Comparison of ENCODE assay signal across 28 cellular contexts in the genomic region with DNA sequence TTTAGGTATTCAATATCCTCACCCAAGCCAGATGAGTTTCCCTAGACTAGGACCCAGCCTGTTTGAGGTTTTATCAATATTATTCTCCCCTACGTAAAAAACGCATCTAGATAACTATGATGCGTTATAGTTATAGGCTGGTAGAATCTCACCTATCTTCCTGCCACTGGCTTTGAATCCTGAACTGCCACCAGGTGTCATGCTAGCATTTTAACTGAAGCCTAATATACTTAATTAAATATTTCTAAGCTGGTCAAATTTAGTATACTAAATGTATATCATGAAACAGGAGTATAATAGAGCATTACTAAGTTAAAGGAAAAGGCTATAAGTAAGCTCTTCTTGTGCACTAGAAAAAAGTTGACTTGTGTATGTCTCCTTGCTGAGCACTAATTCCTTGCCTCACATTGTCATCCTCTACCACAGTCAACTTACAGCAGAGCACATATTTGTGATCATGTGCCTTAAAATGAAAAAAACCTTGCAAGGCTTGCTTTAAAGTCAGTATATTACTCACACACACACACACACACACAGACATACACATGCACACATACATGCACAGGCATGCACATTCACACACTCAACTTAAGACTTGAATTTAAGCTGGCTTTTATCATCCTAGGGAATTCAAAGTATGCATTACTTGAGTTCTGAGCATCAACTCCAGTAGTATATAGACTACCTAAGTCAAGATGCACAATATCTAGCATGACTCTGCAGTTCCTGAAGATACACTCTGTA.
DNase-seq lines count a peak whose midpoint lies in the region; ATAC-seq and TF ChIP-seq lines count a peak whose summit lies in the region.
"Had no signal": no experiment of that assay in that cellular context is flagged by ENCODE, and none has a peak within 500 bp of the region (broad histone marks: within the 10 kb centered on the region; RNA-seq: fewer than 3 reads in every experiment).

No MANE protein-coding gene starts in this region.

- no peak overlapping the region for H3K14ac ChIP-seq in H9 (ENCODE audit: insufficient read depth, low read length)

- H3K27me3 Mint-ChIP-seq in H9 (ENCODE audit: low read depth) (no peaks in the 10 kb centered on the region), glutamatergic neuron (ENCODE audit: unreplicated experiment) (no peaks in the 10 kb centered on the region)

- no peak overlapping the region for H3K23ac ChIP-seq in H9 (ENCODE audit: insufficient read length, low read depth, low read length)

- no peaks in the 10 kb centered on the region for H3K27me3 ChIP-seq in H9 (ENCODE audit: insufficient read depth, low read length)
- no peaks in the 10 kb centered on the region for H3K27me3 ChIP-seq in RWPE2 (ENCODE audit: insufficient read depth, poor library complexity, severe bottlenecking)
- H3K27me3 ChIP-seq: BLaER1 treated with 17β-estradiol and CSF1 and Interleukin-3, amounts not matched to agents 10 nM and 100 nM; ovary; testis; vagina had no signal

- no peaks in the 10 kb centered on the region for H3K4me1 ChIP-seq in H9 (ENCODE audit: insufficient read depth, low read length)
- H3K4me1 ChIP-seq in RWPE2 (ENCODE audit: insufficient read depth, poor library complexity, severe bottlenecking), result no peaks in the 10 kb centered on the region
- H3K4me1 ChIP-seq: testis, vagina had no signal

- no peak overlapping the region for H2AK5ac ChIP-seq in H9 (ENCODE audit: insufficient read length, low read length)

- H4K20me1 ChIP-seq in H9 (ENCODE audit: control insufficient read depth, insufficient read depth, insufficient read length), result no peaks in the 10 kb centered on the region
- H4K20me1 ChIP-seq: BLaER1 treated with 17β-estradiol and CSF1 and Interleukin-3, amounts not matched to agents 10 nM and 100 nM had no signal

- no peaks in the 10 kb centered on the region for H3K23me2 ChIP-seq in H9 (ENCODE audit: insufficient read length, low read depth, low read length, poor library complexity, severe bottlenecking)

- H2BK12ac ChIP-seq in H9 (ENCODE audit: insufficient read length, low read depth, low read length), result no peak overlapping the region

- H3K4me1 Mint-ChIP-seq in H9 (no peaks in the 10 kb centered on the region), glutamatergic neuron (ENCODE audit: low read depth, unreplicated experiment) (no peaks in the 10 kb centered on the region)
- H3K4me1 Mint-ChIP-seq: WTC11 had no signal

- no peak overlapping the region for H4K5ac ChIP-seq in H9 (ENCODE audit: insufficient read length, low read depth, low read length)

- no peaks in the 10 kb centered on the region for H3K9me3 ChIP-seq in H9 (ENCODE audit: control insufficient read depth, low read depth, low read length)
- no peaks in the 10 kb centered on the region for H3K9me3 ChIP-seq in RWPE2 (ENCODE audit: severe bottlenecking)
- H3K9me3 ChIP-seq: BLaER1 treated with 17β-estradiol and CSF1 and Interleukin-3, amounts not matched to agents 10 nM and 100 nM; Caco-2; ovary; testis; vagina had no signal

- H3K9me3 Mint-ChIP-seq in H9 (no peaks in the 10 kb centered on the region), glutamatergic neuron (ENCODE audit: unreplicated experiment) (no peaks in the 10 kb centered on the region)
- H3K9me3 Mint-ChIP-seq: mesothelial cell of epicardium; naive thymus-derived CD4-positive, alpha-beta T cell; WTC11 had no signal

- H2BK120ac ChIP-seq in H9 (ENCODE audit: low read depth, low read length, poor library complexity, severe bottlenecking), result no peak overlapping the region

- no peak overlapping the region for H3T11ph ChIP-seq in H9 (ENCODE audit: low read length)

- no peaks in the 10 kb centered on the region for H3K36me3 ChIP-seq in RWPE2 (ENCODE audit: low read depth)
- H3K36me3 ChIP-seq: BLaER1 treated with 17β-estradiol and CSF1 and Interleukin-3, amounts not matched to agents 10 nM and 100 nM; ovary; vagina had no signal

- no peak overlapping the region for H3K18ac ChIP-seq in H9 (ENCODE audit: insufficient read length, low read depth, low read length)

- H3K4me3 ChIP-seq in RWPE2 (ENCODE audit: severe bottlenecking), result no peak overlapping the region
- H3K4me3 ChIP-seq: BLaER1 treated with 17β-estradiol and CSF1 and Interleukin-3, amounts not matched to agents 10 nM and 100 nM; ovary; testis; vagina had no signal

- H3K27ac Mint-ChIP-seq in H9 (no peak overlapping the region; a peak in 1 of 7 replicates), glutamatergic neuron (ENCODE audit: unreplicated experiment) (peak overlapping the region; percentile 25)
- H3K27ac Mint-ChIP-seq: mesothelial cell of epicardium; naive thymus-derived CD4-positive, alpha-beta T cell; WTC11 had no signal

- ATAC-seq in RWPE2 (ENCODE audit: low read depth), result no peak
- ATAC-seq in GM21825 (IDR thresholded peaks at IDR 0.05; ENCODE audit: unreplicated experiment), result no peak
- ATAC-seq in HG03280 (IDR thresholded peaks at IDR 0.05; ENCODE audit: unreplicated experiment), result no peak
- ATAC-seq: naive thymus-derived CD4-positive, alpha-beta T cell; Right ventricle myocardium inferior; WTC11 had no signal

- 0 out of 2 replicates have a peak, but pooled peaks have one; percentile 7 for TF ChIP-seq CTCF in 22Rv1 (IDR thresholded peaks at IDR 0.05)
- peak; percentile 33; the same call in 2 of the 3 replicates for TF ChIP-seq CTCF in H9 (conservative IDR thresholded peaks at IDR 0.05)
- TF ChIP-seq CTCF in RWPE2 (IDR thresholded peaks at IDR 0.05; ENCODE audit: poor library complexity, severe bottlenecking), result peak; percentile 54
- no peak for TF ChIP-seq CTCF in glutamatergic neuron (IDR thresholded peaks at IDR 0.05; ENCODE audit: partially characterized antibody, unreplicated experiment)

- H3K27ac ChIP-seq in 22Rv1, result no peak overlapping the region
- H3K27ac ChIP-seq in H9 (ENCODE audit: insufficient read length, low read depth, low read length), result no peak overlapping the region
- H3K27ac ChIP-seq in RWPE2 (ENCODE audit: poor library complexity, severe bottlenecking), result no peak overlapping the region
- H3K27ac ChIP-seq: BLaER1 treated with 17β-estradiol and CSF1 and Interleukin-3, amounts not matched to agents 10 nM and 100 nM; ovary; testis; vagina had no signal

- no peak overlapping the region for H3K4ac ChIP-seq in H9 (ENCODE audit: low read depth, low read length)

- no peak overlapping the region for H3K56ac ChIP-seq in H9 (ENCODE audit: insufficient read length, low read depth, low read length)

- no peaks in the 10 kb centered on the region for H3K79me2 ChIP-seq in H9 (ENCODE audit: insufficient read depth, low read length)

- H3K4me3 Mint-ChIP-seq in H9 (no peak overlapping the region), glutamatergic neuron (ENCODE audit: unreplicated experiment) (no peak overlapping the region)
- H3K4me3 Mint-ChIP-seq: mesothelial cell of epicardium; naive thymus-derived CD4-positive, alpha-beta T cell; WTC11 had no signal

- no peak overlapping the region for H2AFZ ChIP-seq in H9 (ENCODE audit: low read length)

- H2BK20ac ChIP-seq in H9 (ENCODE audit: low read depth, low read length, poor library complexity, severe bottlenecking), result no peak overlapping the region

- H3K79me1 ChIP-seq in H9 (ENCODE audit: insufficient read depth, low read depth, low read length, poor library complexity, severe bottlenecking), result no peaks in the 10 kb centered on the region

- no peak overlapping the region for H4K8ac ChIP-seq in H9 (replicated peaks; ENCODE audit: insufficient read length, low read depth, low read length)

- H2BK5ac ChIP-seq in H9 (ENCODE audit: insufficient read length, low read length), result no peak overlapping the region

- no peak for DNase-seq in H9
- no peak for DNase-seq in RWPE2 (ENCODE audit: low spot score)
- DNase-seq in glutamatergic neuron, result no peak
- DNase-seq in NCI-H82 treated with DMSO at 0.1 percent for 48 hours (lab: John Stamatoyannopoulos, UW; ENCODE audit: unreplicated experiment), result no peak
- DNase-seq in NCI-H1694 (lab: John Stamatoyannopoulos, UW), result no peak
- DNase-seq: ACHN; activated naive CD4-positive, alpha-beta T cell treated with anti-CD3 and anti-CD28 coated beads, Interleukin-2, amount 50 U/mL, for 16 hours; Caco-2; EL; KG1; naive thymus-derived CD4-positive, alpha-beta T cell; NCI-H187; NCI-H69; ovary; retina; stimulated activated CD4-positive, alpha-beta T cell treated with anti-CD3 and anti-CD28 coated beads, Interleukin-12 subunit alpha, Interleukin-12 subunit beta, amount 100 ng/mL, for 4 hours; stimulated activated CD4-positive, alpha-beta T cell treated with anti-CD3 and anti-CD28 coated beads, Interleukin-4, amount 100 ng/mL, for 24 hours; stimulated activated naive CD4-positive, alpha-beta T cell; T-helper 9 cell; testis had no signal

- H3K9ac ChIP-seq in H9 (ENCODE audit: extremely low read depth, insufficient read length, low read length), result no peak overlapping the region
- H3K9ac ChIP-seq: BLaER1 treated with 17β-estradiol and CSF1 and Interleukin-3, amounts not matched to agents 10 nM and 100 nM had no signal

- H3K4me2 ChIP-seq in H9 (ENCODE audit: insufficient read depth, insufficient read length, low read length), result no peak overlapping the region
- H3K4me2 ChIP-seq: BLaER1 treated with 17β-estradiol and CSF1 and Interleukin-3, amounts not matched to agents 10 nM and 100 nM had no signal

- no peak overlapping the region for H4K91ac ChIP-seq in H9 (ENCODE audit: insufficient read length, low read depth, low read length)

- no CpG with 5 or more reads among the region's 3 CpGs for WGBS in H9 (ENCODE audit: extremely low coverage, insufficient read length, low lambda C conversion rate)

- H2BK15ac ChIP-seq in H9 (ENCODE audit: low read depth, low read length), result no peak overlapping the region

- H3K36me3 Mint-ChIP-seq in H9 (ENCODE audit: insufficient read depth in 1 of 3, low read depth in 3 of 3) (peaks cover 4 to 5% (median 4%) of the 10 kb centered on the region in 3 experiments; a peak in 2 of 7 replicates), glutamatergic neuron (ENCODE audit: unreplicated experiment) (no peaks in the 10 kb centered on the region)
- H3K36me3 Mint-ChIP-seq: mesothelial cell of epicardium; naive thymus-derived CD4-positive, alpha-beta T cell had no signal
